10 cellular contexts compared by ENCODE assay signal in genomic region chrX:154620763-154621414, GRCh38. TPM values are rescaled to one million over a fixed set of nuclear protein-coding genes. Genes with fewer than 3 reads are reported as not detected.
DNase-seq lines count a peak whose midpoint lies in the region; ATAC-seq, FAIRE-seq and TF ChIP-seq lines count a peak whose summit lies in the region.
"Not testable (repeated sequence)": the region's sequence is repeated elsewhere in the genome, so short reads cannot be mapped to it uniquely, and the experiment has no call there.
"Had no signal": no experiment of that assay in that cellular context is flagged by ENCODE, and none has a peak within 500 bp of the region (broad histone marks: within the 10 kb centered on the region; RNA-seq: fewer than 3 reads in every experiment).

No MANE protein-coding gene starts in this region.

- not testable (repeated sequence) for H4K20me1 ChIP-seq in IMR-90 (ENCODE audit: insufficient read depth, low read length); keratinocyte (ENCODE audit: control insufficient read depth, extremely low read depth, insufficient read depth, low read length)

- H2AK9ac ChIP-seq in IMR-90 (replicated peaks; ENCODE audit: low read depth, low read length, poor library complexity) = not testable (repeated sequence)

- not testable (repeated sequence) for H3K4ac ChIP-seq in IMR-90 (ENCODE audit: low read depth, low read length)

- H3K4me1 ChIP-seq in IMR-90 (ENCODE audit: control insufficient read depth, insufficient read depth, low read length); keratinocyte (ENCODE audit: control insufficient read depth, extremely low read depth, insufficient read depth, low read length): not testable (repeated sequence)

- not testable (repeated sequence) for TF ChIP-seq RAD21 in IMR-90 (IDR thresholded peaks at IDR 0.05; ENCODE audit: low read length)

- CTCF ChIA-PET in IMR-90 (lab: Yijun Ruan, JAX); activated B cell treated with CpG ODN at 0.5 μM for 24 hours (lab: Charles Lee): not testable (repeated sequence)

- H3K9me3 ChIP-seq in IMR-90 (ENCODE audit: control insufficient read depth, insufficient read depth, low read length); keratinocyte (ENCODE audit: control insufficient read depth, low read depth, low read length): not testable (repeated sequence)

- TF ChIP-seq POLR2A in GM12891 (IDR thresholded peaks at IDR 0.05; ENCODE audit: low read depth, low read length); IMR-90 (IDR thresholded peaks at IDR 0.05; ENCODE audit: low read depth, low read length): not testable (repeated sequence)

- not testable (repeated sequence) for H3K79me2 ChIP-seq in keratinocyte (ENCODE audit: control insufficient read depth, insufficient read depth, low read length)

- H3K9me1 ChIP-seq in IMR-90 (ENCODE audit: insufficient read depth, low read length); keratinocyte (ENCODE audit: control insufficient read depth, extremely low read depth, insufficient read depth, low read length): not testable (repeated sequence)

- H2AK5ac ChIP-seq in IMR-90 (ENCODE audit: low read depth, low read length) = not testable (repeated sequence)

- not testable (repeated sequence) for H3K14ac ChIP-seq in IMR-90 (replicated peaks; ENCODE audit: low read depth, low read length)

- not testable (repeated sequence) for H3K27ac ChIP-seq in IMR-90 (ENCODE audit: insufficient read depth, low read length); keratinocyte (ENCODE audit: control insufficient read depth, insufficient read depth, low read length)

- H4K5ac ChIP-seq in IMR-90 (ENCODE audit: low read depth, low read length) = not testable (repeated sequence)

- H3K36me3 ChIP-seq in IMR-90 (ENCODE audit: control insufficient read depth, insufficient read depth, low read length); bronchial epithelial cell (ENCODE audit: control insufficient read depth, insufficient read depth, low read length); keratinocyte (ENCODE audit: control insufficient read depth in 2 of 2, extremely low read depth in 1 of 2, insufficient read depth in 2 of 2, low read length in 2 of 2): not testable (repeated sequence)

- not testable (repeated sequence) for H3K18ac ChIP-seq in IMR-90 (ENCODE audit: low read depth, low read length)

- not testable (repeated sequence) for TF ChIP-seq CTCF in IMR-90 (conservative IDR thresholded peaks at IDR 0.05; ENCODE audit: low read depth, low read length); activated B cell treated with CpG ODN at 0.5 μM for 24 hours (IDR thresholded peaks at IDR 0.05); bronchial epithelial cell (IDR thresholded peaks at IDR 0.05; ENCODE audit: insufficient read depth, low read length, severe bottlenecking); keratinocyte (optimal IDR thresholded peaks at IDR 0.05 in 1 of 3, IDR thresholded peaks at IDR 0.05 in 1 of 3, conservative IDR thresholded peaks at IDR 0.05 in 1 of 3; ENCODE audit: extremely low read depth in 1 of 3, insufficient read depth in 2 of 3, low read length in 3 of 3); natural killer cell (IDR thresholded peaks at IDR 0.05)

- intact Hi-C loops in IMR-90 (cut with micrococcal nuclease); activated B cell treated with CpG ODN at 0.5 μM for 24 hours (cut with micrococcal nuclease); Right ventricle myocardium inferior (cut with DNase I); natural killer cell (cut with micrococcal nuclease): not testable (repeated sequence)

- BruUV-seq in IMR-90 (replicated peaks; lab: Mats Ljungman, UMichigan) = not testable (repeated sequence)

- not testable (repeated sequence) for H4K8ac ChIP-seq in IMR-90 (ENCODE audit: low read depth in 2 of 2, low read length in 2 of 2)

- H2BK5ac ChIP-seq in IMR-90 (ENCODE audit: low read depth, low read length, poor library complexity, severe bottlenecking) = not testable (repeated sequence)

- not testable (repeated sequence) for H3K9ac ChIP-seq in IMR-90 (ENCODE audit: low read depth, low read length); keratinocyte (ENCODE audit: control insufficient read depth, extremely low read depth, insufficient read depth, low read length)

- FAIRE-seq in GM12891 (lab: Jason Lieb, UNC) = peak; percentile 77
- FAIRE-seq in bronchial epithelial cell (lab: Jason Lieb, UNC) = peak; percentile 50
- peak; percentile 57 for FAIRE-seq in keratinocyte (lab: Jason Lieb, UNC)

- WGBS in IMR-90 (ENCODE audit: extremely low coverage in 2 of 2, insufficient read length in 1 of 2), 2 experiments = no CpG with 5 or more reads among the region's 11 CpGs

- H3K27me3 Mint-ChIP-seq in activated B cell treated with CpG ODN at 0.5 μM for 24 hours; natural killer cell (ENCODE audit: low read depth in 2 of 2); stimulated activated naive CD8-positive, alpha-beta T cell treated with anti-CD3 and anti-CD28 coated beads, Interleukin-15, amount 100 ng/mL, for 72 hours: not testable (repeated sequence)

- not testable (repeated sequence) for H3K4me2 ChIP-seq in IMR-90 (ENCODE audit: low read depth, low read length); keratinocyte (ENCODE audit: control insufficient read depth, extremely low read depth, insufficient read depth, low read depth, low read length)

- ATAC-seq in IMR-90 (ENCODE audit: low read depth) (peak; percentile 86), activated B cell treated with CpG ODN at 0.5 μM for 24 hours (ENCODE audit: low read depth) (peak; percentile 37), Right ventricle myocardium inferior (peak; percentile 62), natural killer cell (peak in 2 of 3 donors; percentile 42 to 44)
- peak; percentile 59 for ATAC-seq in stimulated activated naive CD8-positive, alpha-beta T cell treated with anti-CD3 and anti-CD28 coated beads, Interleukin-15, amount 100 ng/mL, for 72 hours

- H2BK120ac ChIP-seq in IMR-90 (ENCODE audit: low read depth, low read length) = not testable (repeated sequence)

- not testable (repeated sequence) for H2BK15ac ChIP-seq in IMR-90 (ENCODE audit: low read depth, low read length)

- not testable (repeated sequence) for H3K27me3 ChIP-seq in IMR-90 (ENCODE audit: control insufficient read depth, insufficient read depth, low read length); bronchial epithelial cell (ENCODE audit: control insufficient read depth, insufficient read depth, low read length); keratinocyte (ENCODE audit: control insufficient read depth, extremely low read depth, insufficient read depth, low read length)

- POLR2A ChIA-PET in IMR-90 (lab: Charles Lee; ENCODE audit: unreplicated experiment); activated B cell treated with CpG ODN at 0.5 μM for 24 hours (lab: Charles Lee): not testable (repeated sequence)

- H3K4me3 ChIP-seq in IMR-90 (ENCODE audit: insufficient read depth, low read depth, low read length); bronchial epithelial cell (ENCODE audit: low read depth, low read length); keratinocyte (ENCODE audit: control insufficient read depth in 2 of 3, extremely low read depth in 1 of 3, insufficient read depth in 2 of 3, low read depth in 1 of 3, low read length in 3 of 3): not testable (repeated sequence)

- not testable (repeated sequence) for H4K91ac ChIP-seq in IMR-90 (ENCODE audit: insufficient read depth, low read depth, low read length)

- H3K79me1 ChIP-seq in IMR-90 (ENCODE audit: low read depth in 1 of 2, low read length in 2 of 2) = not testable (repeated sequence)

- not testable (repeated sequence) for H3K27ac Mint-ChIP-seq in activated B cell treated with CpG ODN at 0.5 μM for 24 hours; natural killer cell; stimulated activated naive CD8-positive, alpha-beta T cell treated with anti-CD3 and anti-CD28 coated beads, Interleukin-15, amount 100 ng/mL, for 72 hours

- not testable (repeated sequence) for H2BK20ac ChIP-seq in IMR-90 (ENCODE audit: low read depth, low read length)

- DNase-seq in GM12891 (ENCODE audit: insufficient read length, low spot score); IMR-90; activated B cell treated with CpG ODN at 0.5 μM for 24 hours; bronchial epithelial cell (ENCODE audit: low read depth); Right ventricle myocardium inferior (ENCODE audit: missing footprints); keratinocyte (ENCODE audit: low read depth, low spot score); natural killer cell; stimulated activated naive CD8-positive, alpha-beta T cell treated with anti-CD3 and anti-CD28 coated beads, Interleukin-15, amount 100 ng/mL, for 72 hours: not testable (repeated sequence)

- not testable (repeated sequence) for H3K9me3 Mint-ChIP-seq in activated B cell treated with CpG ODN at 0.5 μM for 24 hours; natural killer cell; stimulated activated naive CD8-positive, alpha-beta T cell treated with anti-CD3 and anti-CD28 coated beads, Interleukin-15, amount 100 ng/mL, for 72 hours

- dilution Hi-C loops in IMR-90 (cut with HindIII; ENCODE audit: low sequenced_read_pairs, unreplicated experiment); keratinocyte (cut with MboI; ENCODE audit: extremely low pct_ligation_motif_present, low sequenced_read_pairs): not testable (repeated sequence)

- not testable (repeated sequence) for H3K4me3 Mint-ChIP-seq in activated B cell treated with CpG ODN at 0.5 μM for 24 hours; natural killer cell; stimulated activated naive CD8-positive, alpha-beta T cell treated with anti-CD3 and anti-CD28 coated beads, Interleukin-15, amount 100 ng/mL, for 72 hours

- not testable (repeated sequence) for H3K23ac ChIP-seq in IMR-90 (ENCODE audit: low read depth, low read length)

- H3K36me3 Mint-ChIP-seq in activated B cell treated with CpG ODN at 0.5 μM for 24 hours (ENCODE audit: low read depth); natural killer cell: not testable (repeated sequence)

- H3K4me1 Mint-ChIP-seq in activated B cell treated with CpG ODN at 0.5 μM for 24 hours; natural killer cell; stimulated activated naive CD8-positive, alpha-beta T cell treated with anti-CD3 and anti-CD28 coated beads, Interleukin-15, amount 100 ng/mL, for 72 hours: not testable (repeated sequence)

- in situ Hi-C loops in IMR-90 (cut with MboI; ENCODE audit: low sequenced_read_pairs) = not testable (repeated sequence)

- not testable (repeated sequence) for H3K56ac ChIP-seq in IMR-90 (ENCODE audit: extremely low read depth, insufficient read depth, low read length)

- not testable (repeated sequence) for H2AFZ ChIP-seq in IMR-90 (replicated peaks; ENCODE audit: low read length, poor library complexity); keratinocyte (ENCODE audit: control insufficient read depth, low read length)

RNA-seq across cellular contexts. Expression of gene CTAG1B, which starts 1.8 kb away (rescaled TPM):
- polyA plus RNA-seq in GM12891 (2012; ENCODE audit: low read depth, missing spikeins) = not detected
- total RNA-seq in IMR-90 (2012; rRNA removed) = not detected in 2 replicates
- not detected in 2 replicates for polyA plus RNA-seq in IMR-90 (2012; rRNA removed)
- polyA plus RNA-seq in IMR-90 (2012; cell fraction: cytosol; rRNA removed) = not detected in 2 replicates
- polyA plus RNA-seq in IMR-90 (2012; cell fraction: nucleus; rRNA removed; ENCODE audit: low replicate concordance) = 0.09 TPM in 1 of 2 replicates, not detected in the other
- not detected in 2 replicates for total RNA-seq in activated B cell treated with CpG ODN at 0.5 μM for 24 hours
- total RNA-seq in bronchial epithelial cell = not detected in 2 replicates
- not detected for total RNA-seq in Right ventricle myocardium inferior
- polyA plus RNA-seq in keratinocyte = not detected in 3 replicates
- not detected for polyA plus RNA-seq in keratinocyte (2011; ENCODE audit: low read depth)
- polyA plus RNA-seq in keratinocyte (2011; cell fraction: cytosol; rRNA removed) = not detected in 2 replicates
- not detected in 2 replicates for polyA plus RNA-seq in keratinocyte (2011; cell fraction: nucleus; rRNA removed)
- not detected in 2 replicates for polyA plus RNA-seq in keratinocyte (2012; ENCODE audit: low replicate concordance)
- not detected in 3 replicates for polyA minus RNA-seq in keratinocyte
- polyA minus RNA-seq in keratinocyte (2011; cell fraction: cytosol; rRNA and poly(A)+ RNA removed) = not detected
- not detected in 2 replicates for polyA minus RNA-seq in keratinocyte (2011; cell fraction: nucleus; rRNA and poly(A)+ RNA removed)
- not detected for total RNA-seq in natural killer cell
- total RNA-seq: A673, NCI-H460 had no signal

RNA-seq across cellular contexts. Expression of gene CTAG2, which starts 32.5 kb away (rescaled TPM):
- not detected for polyA plus RNA-seq in GM12891 (2012; ENCODE audit: low read depth, missing spikeins)
- 23.6 and 27.1 TPM in 2 replicates for total RNA-seq in IMR-90 (2012; rRNA removed)
- polyA plus RNA-seq in IMR-90 (2012; rRNA removed) = 42.5 and 59.8 TPM in 2 replicates
- 37.0 and 64.8 TPM in 2 replicates for polyA plus RNA-seq in IMR-90 (2012; cell fraction: cytosol; rRNA removed)
- 12.3 and 30.0 TPM in 2 replicates for polyA plus RNA-seq in IMR-90 (2012; cell fraction: nucleus; rRNA removed; ENCODE audit: low replicate concordance)
- total RNA-seq in activated B cell treated with CpG ODN at 0.5 μM for 24 hours = not detected in 2 replicates
- total RNA-seq in bronchial epithelial cell = not detected in 2 replicates
- total RNA-seq in Right ventricle myocardium inferior = not detected
- not detected in 3 replicates for polyA plus RNA-seq in keratinocyte
- not detected for polyA plus RNA-seq in keratinocyte (2011; ENCODE audit: low read depth)
- polyA plus RNA-seq in keratinocyte (2011; cell fraction: cytosol; rRNA removed) = not detected in 2 replicates
- not detected in 2 replicates for polyA plus RNA-seq in keratinocyte (2011; cell fraction: nucleus; rRNA removed)
- polyA plus RNA-seq in keratinocyte (2012; ENCODE audit: low replicate concordance) = not detected in 2 replicates
- not detected in 3 replicates for polyA minus RNA-seq in keratinocyte
- polyA minus RNA-seq in keratinocyte (2011; cell fraction: cytosol; rRNA and poly(A)+ RNA removed) = not detected
- polyA minus RNA-seq in keratinocyte (2011; cell fraction: nucleus; rRNA and poly(A)+ RNA removed) = not detected in 2 replicates
- total RNA-seq in natural killer cell = not detected
- total RNA-seq: A673, NCI-H460 had no signal

RNA-seq across cellular contexts. Expression of gene CTAG1A, which starts 36.0 kb away (rescaled TPM):
- polyA plus RNA-seq in GM12891 (2012; ENCODE audit: low read depth, missing spikeins) = not detected
- total RNA-seq in IMR-90 (2012; rRNA removed) = not detected in 2 replicates
- not detected in 2 replicates for polyA plus RNA-seq in IMR-90 (2012; rRNA removed)
- polyA plus RNA-seq in IMR-90 (2012; cell fraction: cytosol; rRNA removed) = not detected in 2 replicates
- polyA plus RNA-seq in IMR-90 (2012; cell fraction: nucleus; rRNA removed; ENCODE audit: low replicate concordance) = 0.08 TPM in 1 of 2 replicates, not detected in the other
- total RNA-seq in activated B cell treated with CpG ODN at 0.5 μM for 24 hours = not detected in 2 replicates
- not detected in 2 replicates for total RNA-seq in bronchial epithelial cell
- not detected for total RNA-seq in Right ventricle myocardium inferior
- not detected in 3 replicates for polyA plus RNA-seq in keratinocyte
- polyA plus RNA-seq in keratinocyte (2011; ENCODE audit: low read depth) = not detected
- polyA plus RNA-seq in keratinocyte (2011; cell fraction: cytosol; rRNA removed) = not detected in 2 replicates
- not detected in 2 replicates for polyA plus RNA-seq in keratinocyte (2011; cell fraction: nucleus; rRNA removed)
- polyA plus RNA-seq in keratinocyte (2012; ENCODE audit: low replicate concordance) = not detected in 2 replicates
- polyA minus RNA-seq in keratinocyte = not detected in 3 replicates
- polyA minus RNA-seq in keratinocyte (2011; cell fraction: cytosol; rRNA and poly(A)+ RNA removed) = not detected
- not detected in 2 replicates for polyA minus RNA-seq in keratinocyte (2011; cell fraction: nucleus; rRNA and poly(A)+ RNA removed)
- not detected for total RNA-seq in natural killer cell
- total RNA-seq: A673, NCI-H460 had no signal

Comparison
In these comparisons a context has a peak if more than half of its experiments do, and no peak if none do; other contexts are left out.
1. RNA of gene CTAG2, which starts 32.5 kb away (total RNA-seq): 23.6 to 27.1 TPM in IMR-90; not detected in activated B cell treated with CpG ODN at 0.5 μM for 24 hours, not detected in bronchial epithelial cell, not detected in Right ventricle myocardium inferior (single experiment) and not detected in natural killer cell; every median in the first group is over 10 times any median in the second.
2. Peak in every context shown above with its lines, with median percentiles within 50 percentile points of each other: ATAC-seq.